ENCODE assay signal across 16 cellular contexts in the genomic region with DNA sequence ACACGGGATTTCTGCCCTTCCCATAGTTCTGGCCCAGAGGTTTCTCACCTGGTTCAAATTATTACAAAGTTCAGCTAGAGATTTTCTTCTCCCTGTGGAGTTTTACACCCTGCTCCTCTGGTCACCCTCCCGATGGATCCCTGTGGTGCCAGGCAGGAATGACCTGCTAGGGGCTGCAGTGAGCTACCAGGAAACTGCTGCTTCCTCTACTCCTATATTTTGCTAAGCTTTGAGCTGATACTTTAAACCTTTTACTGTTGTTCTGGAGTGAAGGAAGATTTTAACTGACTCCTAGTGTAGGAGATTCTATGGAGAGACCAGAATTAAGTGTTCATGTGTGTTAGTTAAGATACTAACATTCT. TPM values are rescaled to one million over a fixed set of nuclear protein-coding genes. Genes with fewer than 3 reads are reported as not detected.
DNase-seq lines count a peak whose midpoint lies in the region; ATAC-seq and TF ChIP-seq lines count a peak whose summit lies in the region.
"Had no signal": no experiment of that assay in that cellular context is flagged by ENCODE, and none has a peak within 500 bp of the region (broad histone marks: within the 10 kb centered on the region; RNA-seq: fewer than 3 reads in every experiment).

No MANE protein-coding gene starts in this region.

- H3K4me2 ChIP-seq in mesendoderm (ENCODE audit: low read length) = no peak overlapping the region

- no CpG with 5 or more reads among the region's 2 CpGs for WGBS in mesendoderm (ENCODE audit: extremely low coverage, insufficient coverage, low lambda C conversion rate)
- WGBS in esophagus squamous epithelium, 2 donors = 59 to 67% methylated on average over 1 to 2 of the region's 2 CpGs

- no peaks in the 10 kb centered on the region for H3K79me1 ChIP-seq in mesendoderm (ENCODE audit: low read length)

- no peak overlapping the region for H2BK15ac ChIP-seq in mesendoderm (replicated peaks; ENCODE audit: low read depth)

- peak overlapping the region; percentile 62 for H2BK120ac ChIP-seq in mesendoderm (ENCODE audit: low read depth, low read length)

- TF ChIP-seq CTCF in Calu3 (IDR thresholded peaks at IDR 0.05; ENCODE audit: unreplicated experiment) (no peak), colonic mucosa (IDR thresholded peaks at IDR 0.05) (no peak), esophagus squamous epithelium (IDR thresholded peaks at IDR 0.05) (no peak)

- H3K9me3 ChIP-seq in HUES48 (ENCODE audit: control insufficient read depth, insufficient read depth, low read length) (no peaks in the 10 kb centered on the region), colonic mucosa (no peaks in the 10 kb centered on the region), esophagus squamous epithelium (no peaks in the 10 kb centered on the region)

- DNase-seq in Calu3 = peak; percentile 59
- peak; percentile 47 for DNase-seq in colonic mucosa
- no peak for DNase-seq in mesendoderm
- no peak for DNase-seq in stimulated activated naive CD4-positive, alpha-beta T cell (lab: John Stamatoyannopoulos, UW)
- no peak for DNase-seq in esophagus squamous epithelium (lab: John Stamatoyannopoulos, UW)
- DNase-seq: CD4-positive, alpha-beta memory T cell; DMS79 treated with DMSO at 0.1 percent for 48 hours; GOT3; NCI-H1930; NCI-H2171 treated with DMSO at 0.1 percent for 48 hours; NCI-H446 treated with DMSO at 0.1 percent for 48 hours; NCI-H748 treated with DMSO at 0.1 percent for 48 hours had no signal

- H3K9me3 Mint-ChIP-seq in Calu3 (ENCODE audit: low read depth, unreplicated experiment) = peaks cover 12% of the 10 kb centered on the region

- no peak for TF ChIP-seq POLR2A in esophagus squamous epithelium (IDR thresholded peaks at IDR 0.05)

- H3K36me3 ChIP-seq in HUES48 (ENCODE audit: control insufficient read depth, insufficient read depth, low read length) = no peaks in the 10 kb centered on the region
- H3K36me3 ChIP-seq in colonic mucosa = no peaks in the 10 kb centered on the region
- H3K36me3 ChIP-seq in mesendoderm (ENCODE audit: control insufficient read depth, insufficient read depth, low read length) = no peaks in the 10 kb centered on the region
- no peaks in the 10 kb centered on the region for H3K36me3 ChIP-seq in esophagus squamous epithelium

- H2AK5ac ChIP-seq in mesendoderm (ENCODE audit: low read length) = no peak overlapping the region

- intact Hi-C loops in Calu3 (cut with micrococcal nuclease; ENCODE audit: unreplicated experiment) (loop anchor here (2.0 to 5.0 kb wide), 3 partner anchors 33 to 613 kb away; no protein-coding TSS in a partner anchor), colonic mucosa (cut with DNase I) (no loop called here), esophagus squamous epithelium (cut with DNase I) (no loop called here)

- H3K36me3 Mint-ChIP-seq in Calu3 (ENCODE audit: insufficient read depth, unreplicated experiment) = peaks cover 28% of the 10 kb centered on the region
- H3K36me3 Mint-ChIP-seq: CD4-positive, alpha-beta memory T cell had no signal

- H3K4me3 ChIP-seq in HUES48 (ENCODE audit: low read depth, low read length) = no peak overlapping the region
- no peak overlapping the region for H3K4me3 ChIP-seq in colonic mucosa
- no peak overlapping the region for H3K4me3 ChIP-seq in mesendoderm (ENCODE audit: low read length)
- no peak overlapping the region for H3K4me3 ChIP-seq in esophagus squamous epithelium
- H3K4me3 ChIP-seq: SK-N-MC had no signal

- peaks cover 67% of the 10 kb centered on the region for H3K4me1 Mint-ChIP-seq in Calu3 (ENCODE audit: low read depth, unreplicated experiment)
- H3K4me1 Mint-ChIP-seq: CD4-positive, alpha-beta memory T cell had no signal

- no TSS peak for BruUV-seq in Calu3 (replicated peaks; lab: Mats Ljungman, UMichigan)

- H3K27ac Mint-ChIP-seq in Calu3 (ENCODE audit: unreplicated experiment) = peak overlapping the region; percentile 84
- H3K27ac Mint-ChIP-seq: CD4-positive, alpha-beta memory T cell had no signal

- no peak overlapping the region for H3K4ac ChIP-seq in mesendoderm (ENCODE audit: low read depth, low read length)

- ATAC-seq in GM19395 (IDR thresholded peaks at IDR 0.05; ENCODE audit: unreplicated experiment) = no peak
- no peak for ATAC-seq in HG03175 (IDR thresholded peaks at IDR 0.05; ENCODE audit: unreplicated experiment)

- H3K4me3 Mint-ChIP-seq in Calu3 (ENCODE audit: low read depth, unreplicated experiment) = peak overlapping the region; percentile 48
- H3K4me3 Mint-ChIP-seq: CD4-positive, alpha-beta memory T cell had no signal

- H3K23ac ChIP-seq in mesendoderm (ENCODE audit: low read length) = no peak overlapping the region

- H3K79me2 ChIP-seq in mesendoderm (ENCODE audit: control insufficient read depth, insufficient read depth, low read length) = no peaks in the 10 kb centered on the region

- H3K27me3 Mint-ChIP-seq in Calu3 (ENCODE audit: unreplicated experiment) = no peaks in the 10 kb centered on the region
- H3K27me3 Mint-ChIP-seq: CD4-positive, alpha-beta memory T cell had no signal

- CTCF ChIA-PET in Calu3 (lab: Charles Lee) = interaction anchor here (0.9 to 3.2 kb wide), 17 partner anchors 8 to 410 kb away, joined by 3 to 18 read pairs (median 4); no protein-coding TSS in a partner anchor

- H3K18ac ChIP-seq in mesendoderm (ENCODE audit: low read length) = peak overlapping the region; percentile 4

- peak overlapping the region; percentile 40 for H4K8ac ChIP-seq in mesendoderm (ENCODE audit: low read depth, low read length)

- H3K27me3 ChIP-seq in HUES48 (ENCODE audit: control insufficient read depth, insufficient read depth, low read length) (no peaks in the 10 kb centered on the region), colonic mucosa (no peaks in the 10 kb centered on the region), mesendoderm (ENCODE audit: insufficient read depth, low read length, poor library complexity) (no peaks in the 10 kb centered on the region), esophagus squamous epithelium (no peaks in the 10 kb centered on the region)

- peak overlapping the region; percentile 35 for H3K56ac ChIP-seq in mesendoderm (ENCODE audit: low read length)

- H2BK5ac ChIP-seq in mesendoderm (ENCODE audit: low read length) = no peak overlapping the region

- no peak overlapping the region for H3K9ac ChIP-seq in HUES48 (ENCODE audit: low read depth, low read length)
- H3K9ac ChIP-seq in colonic mucosa (ENCODE audit: low read depth in 2 of 2, low read length in 2 of 2) = peak overlapping the region in 1 of 2 donors; percentile 70
- no peak overlapping the region for H3K9ac ChIP-seq in mesendoderm (ENCODE audit: low read length)

- 0 out of 2 replicates have a peak, but pooled peaks cover 4% of the 10 kb centered on the region for H3K4me1 ChIP-seq in HUES48 (ENCODE audit: control insufficient read depth, insufficient read depth, low read length)
- H3K4me1 ChIP-seq in colonic mucosa = no peaks in the 10 kb centered on the region
- no peaks in the 10 kb centered on the region for H3K4me1 ChIP-seq in mesendoderm (ENCODE audit: control insufficient read depth, low read depth, low read length)
- peaks cover 0 to 13% (median 0%) of the 10 kb centered on the region in 3 donors for H3K4me1 ChIP-seq in esophagus squamous epithelium

- no peak overlapping the region for H4K5ac ChIP-seq in mesendoderm (ENCODE audit: low read length)

- peak overlapping the region; percentile 61 for H3K27ac ChIP-seq in HUES48 (ENCODE audit: low read depth, low read length)
- peak overlapping the region; percentile 81 for H3K27ac ChIP-seq in colonic mucosa
- H3K27ac ChIP-seq in mesendoderm (ENCODE audit: low read depth, low read length) = peak overlapping the region; percentile 51
- H3K27ac ChIP-seq in esophagus squamous epithelium = peak overlapping the region in 1 of 4 donors; percentile 12
- H3K27ac ChIP-seq: SK-N-MC had no signal

RNA-seq across cellular contexts. Expression of gene LRIG3, which starts 30.4 kb away (rescaled TPM):
- total RNA-seq in Calu3 (2022) (261 and 357 TPM in 2 replicates), colonic mucosa (10 to 100 TPM; 78.4 to 79.9 TPM), esophagus squamous epithelium (100 to 1,000 TPM in 1 of 4 donors, 10 to 100 TPM in 3; 32.1 to 124 (median 42.4) TPM)
- 15.6 TPM for polyA plus RNA-seq in mesendoderm (2013, experiment 1 of 2)
- polyA plus RNA-seq in mesendoderm (2013, experiment 2 of 2) = 16.0 TPM
- total RNA-seq: CD4-positive, alpha-beta memory T cell had no signal
- polyA plus RNA-seq: CD4-positive, alpha-beta memory T cell had no signal

Comparison
In these comparisons a context has a peak if more than half of its experiments do, and no peak if none do; other contexts are left out.
1. DNase-seq: peak in Calu3 (single experiment) and colonic mucosa (single experiment); none in mesendoderm (single experiment), stimulated activated naive CD4-positive, alpha-beta T cell (0 of 6) and esophagus squamous epithelium (single experiment).